ENCODE assay signal across 11 cellular contexts in the genomic region with DNA sequence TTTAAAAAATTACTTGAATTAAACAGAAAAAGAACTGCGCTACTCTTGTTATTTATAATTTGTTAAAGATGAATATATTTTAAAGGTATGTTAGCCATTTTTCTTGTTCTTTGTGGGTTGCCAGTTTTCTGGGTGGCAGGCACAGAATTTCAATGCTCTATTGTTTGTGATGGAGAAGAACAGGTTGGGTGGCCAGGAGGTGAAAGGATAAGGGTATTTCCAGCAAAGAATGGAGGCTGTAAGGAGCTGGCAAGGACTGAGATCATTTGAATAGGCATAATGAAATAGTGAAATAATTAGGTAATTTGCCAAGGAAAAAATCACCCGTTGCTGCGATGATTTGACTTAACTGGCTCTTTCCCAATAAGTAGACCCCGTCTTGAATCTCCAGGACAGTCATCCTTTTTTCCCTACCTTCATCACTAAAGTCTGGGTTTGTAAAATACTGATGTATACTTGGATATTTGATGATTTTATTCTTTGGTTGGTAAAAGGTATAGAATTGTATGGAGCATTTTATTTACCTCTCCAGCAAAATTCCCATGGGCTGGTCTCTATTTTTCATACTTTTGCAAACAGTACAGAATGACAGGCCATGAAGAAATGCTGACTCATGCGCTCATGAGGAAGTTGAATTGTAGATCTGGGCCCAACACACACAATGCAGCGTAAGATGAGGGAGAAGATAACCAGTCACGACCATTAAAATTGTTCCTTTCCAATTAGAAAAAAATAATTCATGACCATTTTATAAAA.
DNase-seq lines count a peak whose midpoint lies in the region; FAIRE-seq and TF ChIP-seq lines count a peak whose summit lies in the region.
"Had no signal": no experiment of that assay in that cellular context is flagged by ENCODE, and none has a peak within 500 bp of the region (broad histone marks: within the 10 kb centered on the region; RNA-seq: fewer than 3 reads in every experiment).

No MANE protein-coding gene starts in this region.

- peak overlapping the region in 2 of 3 experiments; percentile 26 to 39 for H3K27ac Mint-ChIP-seq in nephron

- no peak for TF ChIP-seq CTCF in choroid plexus epithelial cell (conservative IDR thresholded peaks at IDR 0.05; ENCODE audit: low read depth, low read length)
- TF ChIP-seq CTCF in nephron (IDR thresholded peaks at IDR 0.05; ENCODE audit: unreplicated experiment in 3 of 3) = no peak

- H3K4me3 ChIP-seq in choroid plexus epithelial cell (ENCODE audit: low read depth, low read length) = no peak overlapping the region

- no peaks in the 10 kb centered on the region for H3K36me3 Mint-ChIP-seq in nephron (ENCODE audit: low read depth)

- no peak overlapping the region for H3K4me3 Mint-ChIP-seq in nephron

- no peak for FAIRE-seq in urothelium cell line (lab: Jason Lieb, UNC)
- FAIRE-seq: colon had no signal

- DNase-seq in EL = peak; percentile 64
- DNase-seq in NOMO-1 (lab: John Stamatoyannopoulos, UW; ENCODE audit: unreplicated experiment in 2 of 2) = peak; percentile 70 to 81
- DNase-seq in choroid plexus epithelial cell (ENCODE audit: low read depth) = peak; percentile 32
- DNase-seq in urothelium cell line (ENCODE audit: low spot score) = no peak
- DNase-seq in AG08396 (ENCODE audit: low spot score) = no peak
- DNase-seq in GM19240 (ENCODE audit: insufficient read length, low spot score) = no peak
- no peak for DNase-seq in NCI-H2196 treated with DMSO at 0.1 percent for 48 hours (lab: John Stamatoyannopoulos, UW; ENCODE audit: unreplicated experiment)
- DNase-seq: activated CD4-positive, alpha-beta T cell treated with anti-CD3 and anti-CD28 coated beads for 4 hours; NCI-H2029 had no signal

- peaks cover 12% of the 10 kb centered on the region for H3K4me1 Mint-ChIP-seq in nephron

- peaks cover under 1% of the 10 kb centered on the region for H3K27me3 Mint-ChIP-seq in nephron (ENCODE audit: low read depth)

- H3K9me3 Mint-ChIP-seq in nephron = no peaks in the 10 kb centered on the region

Comparison
In these comparisons a context has a peak if more than half of its experiments do, and no peak if none do; other contexts are left out.
1. DNase-seq: peak in EL (single experiment), NOMO-1 (2 of 2) and choroid plexus epithelial cell (single experiment); none in urothelium cell line (single experiment), AG08396 (single experiment), GM19240 (single experiment) and NCI-H2196 treated with DMSO at 0.1 percent for 48 hours (single experiment).